ENCODE assay signal across 21 cellular contexts in genomic region chr1:212465311-212465710, GRCh38. TPM values are rescaled to one million over a fixed set of nuclear protein-coding genes. Genes with fewer than 3 reads are reported as not detected.
DNase-seq lines count a peak whose midpoint lies in the region; ATAC-seq, FAIRE-seq and TF ChIP-seq lines count a peak whose summit lies in the region.
"Had no signal": no experiment of that assay in that cellular context is flagged by ENCODE, and none has a peak within 500 bp of the region (broad histone marks: within the 10 kb centered on the region; RNA-seq: fewer than 3 reads in every experiment).

No MANE protein-coding gene starts in this region.

- TF ChIP-seq CTCF in Loucy (conservative IDR thresholded peaks at IDR 0.05; ENCODE audit: low read length) (no peak), kidney (IDR thresholded peaks at IDR 0.05; ENCODE audit: borderline replicate concordance, extremely low read depth, insufficient read depth) (no peak)

- peak overlapping the region; percentile 65 for H2AK5ac ChIP-seq in trophoblast cell (ENCODE audit: low read length)

- H3K36me3 ChIP-seq in BLaER1 (no peaks in the 10 kb centered on the region), Loucy (ENCODE audit: insufficient read depth, low read length) (no peaks in the 10 kb centered on the region), kidney (ENCODE audit: control insufficient read depth in 1 of 2, insufficient read depth in 2 of 2, low read length in 2 of 2) (no peaks in the 10 kb centered on the region), trophoblast cell (ENCODE audit: control insufficient read depth in 1 of 2, insufficient read depth in 2 of 2, low read length in 2 of 2) (no peaks in the 10 kb centered on the region)
- H3K36me3 ChIP-seq: SJSA1 had no signal

- H2BK12ac ChIP-seq in trophoblast cell (ENCODE audit: low read length), result peak overlapping the region; percentile 91

- DNase-seq in kidney (peak; percentile 62), trophoblast cell (no peak), AG20443 (ENCODE audit: low spot score) (no peak), anterior cingulate cortex (lab: John Stamatoyannopoulos, UW) (no peak)
- DNase-seq: CD4-positive, CD25-positive, alpha-beta regulatory T cell; DMS79; H9; HFFc6; KBM-7; NCI-H1105 treated with DMSO at 0.1 percent for 48 hours; NCI-H1694; NCI-H2081 treated with DMSO at 0.1 percent for 48 hours; NCI-H2171 treated with DMSO at 0.1 percent for 48 hours; NCI-H526 had no signal

- no peaks in the 10 kb centered on the region for H3F3A ChIP-seq in Loucy (ENCODE audit: low read depth)

- no peak overlapping the region for H4K12ac ChIP-seq in trophoblast cell (ENCODE audit: low read depth, low read length)

- H2BK120ac ChIP-seq in trophoblast cell (ENCODE audit: insufficient read depth, low read length, poor library complexity), result peak overlapping the region; percentile 79

- FAIRE-seq in kidney (lab: Jason Lieb, UNC), result no peak
- FAIRE-seq: A204.1 had no signal

- H3K27ac ChIP-seq in BLaER1, result peak overlapping the region; percentile 85
- H3K27ac ChIP-seq in kidney (ENCODE audit: low read depth in 2 of 2, low read length in 2 of 2), result no peak overlapping the region
- peak overlapping the region; percentile 31 for H3K27ac ChIP-seq in trophoblast cell (ENCODE audit: low read depth, low read length)
- H3K27ac ChIP-seq: SJSA1 had no signal

- peak overlapping the region; percentile 62 for H2BK5ac ChIP-seq in trophoblast cell (ENCODE audit: low read depth, low read length, poor library complexity)

- H3K4me2 ChIP-seq in BLaER1 (peak overlapping the region; percentile 84), Loucy (ENCODE audit: low read depth, low read length, poor library complexity, severe bottlenecking) (no peak overlapping the region), trophoblast cell (ENCODE audit: low read length) (no peak overlapping the region)

- H3K9me3 ChIP-seq in BLaER1 (no peaks in the 10 kb centered on the region), Loucy (ENCODE audit: insufficient read depth, low read depth, low read length) (no peaks in the 10 kb centered on the region), kidney (ENCODE audit: control insufficient read depth in 1 of 2, low read length in 2 of 2) (no peaks in the 10 kb centered on the region), trophoblast cell (ENCODE audit: insufficient read depth, low read depth, low read length) (peaks cover 2% of the 10 kb centered on the region)
- H3K9me3 ChIP-seq: SJSA1 had no signal

- H3K27me3 ChIP-seq in BLaER1, result no peaks in the 10 kb centered on the region
- H3K27me3 ChIP-seq in Loucy (ENCODE audit: insufficient read depth, low read length, poor library complexity, severe bottlenecking), result no peaks in the 10 kb centered on the region
- no peaks in the 10 kb centered on the region for H3K27me3 ChIP-seq in trophoblast cell (ENCODE audit: insufficient read depth, low read length)
- H3K27me3 ChIP-seq: SJSA1 had no signal

- intact Hi-C loops in kidney (cut with DNase I), result no loop called here

- H3K9ac ChIP-seq in BLaER1, result no peak overlapping the region
- H3K9ac ChIP-seq in Loucy (ENCODE audit: low read depth, low read length, poor library complexity, severe bottlenecking), result no peak overlapping the region
- H3K9ac ChIP-seq in kidney (ENCODE audit: low read length in 2 of 2), result no peak overlapping the region
- no peak overlapping the region for H3K9ac ChIP-seq in trophoblast cell (ENCODE audit: low read length)

- peak overlapping the region; percentile 18 for H3K18ac ChIP-seq in trophoblast cell (ENCODE audit: low read length)

- peak overlapping the region; percentile 41 for H3K14ac ChIP-seq in trophoblast cell (ENCODE audit: low read length)

- H3K4me1 ChIP-seq in BLaER1, result peaks cover 59% of the 10 kb centered on the region
- no peaks in the 10 kb centered on the region for H3K4me1 ChIP-seq in Loucy (ENCODE audit: insufficient read depth, low read length, poor library complexity, severe bottlenecking)
- H3K4me1 ChIP-seq in kidney (ENCODE audit: control insufficient read depth in 1 of 2, insufficient read depth in 1 of 2, low read depth in 1 of 2, low read length in 2 of 2), result no peaks in the 10 kb centered on the region
- H3K4me1 ChIP-seq in trophoblast cell (ENCODE audit: control insufficient read depth in 1 of 2, insufficient read depth in 2 of 2, low read length in 2 of 2), result peaks cover 52 to 55% of the 10 kb centered on the region in 2 experiments

- no peak overlapping the region for H3K4me3 ChIP-seq in BLaER1
- H3K4me3 ChIP-seq in Loucy (ENCODE audit: low read length, poor library complexity, severe bottlenecking), result no peak overlapping the region
- H3K4me3 ChIP-seq in kidney (ENCODE audit: low read length in 2 of 2), result no peak overlapping the region
- no peak overlapping the region for H3K4me3 ChIP-seq in trophoblast cell (ENCODE audit: low read depth, low read length)
- H3K4me3 ChIP-seq: SJSA1 had no signal

- H3K4ac ChIP-seq in trophoblast cell (ENCODE audit: low read depth, low read length), result peak overlapping the region; percentile 16

- H4K91ac ChIP-seq in trophoblast cell (ENCODE audit: low read depth, low read length), result peak overlapping the region; percentile 89

- WGBS in trophoblast cell (ENCODE audit: extremely low coverage, insufficient coverage, insufficient read length), result no CpG with 5 or more reads among the region's 7 CpGs

- no peaks in the 10 kb centered on the region for H3K79me2 ChIP-seq in Loucy (ENCODE audit: insufficient read depth, low read length)
- H3K79me2 ChIP-seq in trophoblast cell (ENCODE audit: control insufficient read depth, insufficient read depth, low read length, poor library complexity), result peaks cover 5% of the 10 kb centered on the region

- H3K9me2 ChIP-seq in Loucy (replicated peaks; ENCODE audit: low read depth, low read length), result no peaks in the 10 kb centered on the region

- H3K23ac ChIP-seq in trophoblast cell (ENCODE audit: low read length), result no peak overlapping the region

- ATAC-seq in GM18511 (IDR thresholded peaks at IDR 0.05; ENCODE audit: unreplicated experiment), result no peak
- no peak for ATAC-seq in GM19455 (IDR thresholded peaks at IDR 0.05; ENCODE audit: unreplicated experiment)
- ATAC-seq: Right ventricle myocardium inferior had no signal

- H4K20me1 ChIP-seq in BLaER1 (no peaks in the 10 kb centered on the region), Loucy (ENCODE audit: insufficient read depth, low read length, poor library complexity, severe bottlenecking) (no peaks in the 10 kb centered on the region)

- H4K8ac ChIP-seq in trophoblast cell (ENCODE audit: low read depth, low read length), result peak overlapping the region; percentile 72

- H2AFZ ChIP-seq in Loucy (ENCODE audit: low read length) (peak overlapping the region; percentile 36; the same call in 1 of the 2 replicates), trophoblast cell (ENCODE audit: insufficient read depth, low read length, poor library complexity) (peak overlapping the region; percentile 64)

- peaks cover 38% of the 10 kb centered on the region for H3K79me1 ChIP-seq in trophoblast cell (ENCODE audit: low read length)

RNA-seq across cellular contexts. Expression of gene NENF, which starts 32.6 kb away (rescaled TPM):
- total RNA-seq in kidney, result 63.0 TPM
- 210 TPM for polyA plus RNA-seq in kidney (ENCODE audit: insufficient read depth, low read depth, low replicate concordance)
- polyA plus RNA-seq in trophoblast cell (2013), result 18.4 and 19.1 TPM in 2 replicates

RNA-seq across cellular contexts. Expression of gene PACC1, which starts 50.6 kb away (rescaled TPM):
- 8.7 TPM for total RNA-seq in kidney
- 13.7 TPM for polyA plus RNA-seq in kidney (ENCODE audit: insufficient read depth, low read depth, low replicate concordance)
- 5.9 and 6.2 TPM in 2 replicates for polyA plus RNA-seq in trophoblast cell (2013)

Comparison
In these comparisons a context has a peak if more than half of its experiments do, and no peak if none do; other contexts are left out.
1. H3K27ac ChIP-seq: peak in BLaER1 (single experiment) and trophoblast cell (single experiment); none in kidney (0 of 2).